In the genomic region with DNA sequence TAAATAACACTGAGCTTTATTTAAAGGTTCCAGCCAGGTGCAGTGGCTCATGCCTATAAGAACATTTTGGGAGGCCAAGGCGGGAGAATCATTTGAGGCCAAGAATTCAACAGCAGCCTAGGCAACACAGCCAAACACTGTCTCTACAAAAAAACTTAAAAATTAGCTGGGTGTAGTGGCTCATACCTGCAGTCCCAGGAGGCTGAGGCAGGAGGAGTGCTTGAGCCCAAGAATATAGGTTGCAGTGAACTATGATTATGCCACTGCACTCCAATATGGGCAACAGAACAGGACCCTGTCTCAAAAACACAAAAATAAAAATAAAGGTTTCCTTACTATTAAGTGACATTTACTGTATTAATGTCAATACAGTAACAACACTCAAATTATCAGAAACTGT, we compare ENCODE assay signal across 9 cellular contexts. TPM values are rescaled to one million over a fixed set of nuclear protein-coding genes. Genes with fewer than 3 reads are reported as not detected.
DNase-seq lines count a peak whose midpoint lies in the region; ATAC-seq and TF ChIP-seq lines count a peak whose summit lies in the region.
"Had no signal": no experiment of that assay in that cellular context is flagged by ENCODE, and none has a peak within 500 bp of the region (broad histone marks: within the 10 kb centered on the region; RNA-seq: fewer than 3 reads in every experiment).

No MANE protein-coding gene starts in this region.

- H3F3A ChIP-seq in SK-N-SH (replicated peaks; ENCODE audit: insufficient read depth) = peaks cover 6% of the 10 kb centered on the region

- no peak overlapping the region for H2AFZ ChIP-seq in SK-N-SH (ENCODE audit: low read depth)
- no peak overlapping the region for H2AFZ ChIP-seq in mammary epithelial cell (ENCODE audit: low read depth, low read length)

- peak; percentile 42; the same call in 1 of the 2 replicates for TF ChIP-seq RAD21 in SK-N-SH (IDR thresholded peaks at IDR 0.05; ENCODE audit: low read length)

- dilution Hi-C loops in mammary epithelial cell (cut with HindIII; ENCODE audit: low sequenced_read_pairs) = loop anchor here (5.0 kb wide), 1 partner anchor 63 kb away; no protein-coding TSS in a partner anchor

- no TSS peak for BruUV-seq in mammary epithelial cell (replicated peaks; lab: Mats Ljungman, UMichigan)

- H4K20me1 ChIP-seq in SK-N-SH (ENCODE audit: insufficient read depth) = no peaks in the 10 kb centered on the region
- H4K20me1 ChIP-seq in mammary epithelial cell (ENCODE audit: insufficient read depth, low read length) = no peaks in the 10 kb centered on the region

- H3K4me2 ChIP-seq in SK-N-SH (no peak overlapping the region), mammary epithelial cell (ENCODE audit: insufficient read depth, low read depth, low read length) (no peak overlapping the region)

- H3K9ac ChIP-seq in SK-N-SH (no peak overlapping the region), mammary epithelial cell (ENCODE audit: insufficient read depth, low read length) (no peak overlapping the region)

- no peak overlapping the region for H3K27ac ChIP-seq in SK-N-SH (ENCODE audit: low read depth in 2 of 2, low read length in 1 of 2)
- H3K27ac ChIP-seq in mammary epithelial cell (ENCODE audit: insufficient read depth, low read depth, low read length) = no peak overlapping the region

- H3K4me1 ChIP-seq in SK-N-SH (ENCODE audit: control insufficient read depth in 1 of 2, insufficient read depth in 2 of 2, low read depth in 1 of 2, low read length in 1 of 2) (peaks cover 0 to 5% of the 10 kb centered on the region in 2 experiments; a peak in 1 of 4 replicates), mammary epithelial cell (ENCODE audit: insufficient read depth, low read length) (peaks cover 11% of the 10 kb centered on the region)

- no peaks in the 10 kb centered on the region for H3K9me3 ChIP-seq in SK-N-SH
- no peaks in the 10 kb centered on the region for H3K9me3 ChIP-seq in mammary epithelial cell (replicated peaks; ENCODE audit: insufficient read depth, low read length)

- H3K36me3 ChIP-seq in SK-N-SH (replicated peaks in 1 of 2; ENCODE audit: control insufficient read depth in 1 of 2, insufficient read depth in 2 of 2, low read length in 1 of 2) (peaks cover 0 to 8% of the 10 kb centered on the region in 2 experiments), mammary epithelial cell (ENCODE audit: insufficient read depth, low read length) (peaks cover 3% of the 10 kb centered on the region), H7 (replicated peaks; ENCODE audit: control insufficient read depth, insufficient read depth, low read length) (no peaks in the 10 kb centered on the region)

- DNase-seq in A172 (ENCODE audit: low spot score) (peak; percentile 3), GM12864 (ENCODE audit: low read depth) (no peak), SK-N-SH (no peak), mammary epithelial cell (peak; percentile 16), inferior parietal cortex (ENCODE audit: extremely low spot score) (no peak), H7 (no peak)

- in situ Hi-C loops in mammary epithelial cell (cut with MboI; ENCODE audit: low sequenced_read_pairs in 2 of 2) = no loop called here

- H3K27me3 ChIP-seq in SK-N-SH (ENCODE audit: insufficient read depth) (no peaks in the 10 kb centered on the region), mammary epithelial cell (ENCODE audit: insufficient read depth, low read length) (no peaks in the 10 kb centered on the region), H7 (ENCODE audit: control insufficient read depth, insufficient read depth, low read length) (no peaks in the 10 kb centered on the region)

- no peaks in the 10 kb centered on the region for H3K9me2 ChIP-seq in SK-N-SH

- TF ChIP-seq CTCF in GM12864 (IDR thresholded peaks at IDR 0.05; ENCODE audit: low read depth, low read length, missing control alignments) (peak; percentile 52), SK-N-SH (IDR thresholded peaks at IDR 0.05) (peak; percentile 47), mammary epithelial cell (conservative IDR thresholded peaks at IDR 0.05 in 1 of 2, IDR thresholded peaks at IDR 0.05 in 1 of 2; ENCODE audit: extremely low read depth in 1 of 2, insufficient read depth in 1 of 2, low read depth in 1 of 2, low read length in 2 of 2) (peak; percentile 32 to 58)

- ATAC-seq in GM18870 (IDR thresholded peaks at IDR 0.05; ENCODE audit: unreplicated experiment) = no peak
- ATAC-seq in GM18517 (IDR thresholded peaks at IDR 0.05; ENCODE audit: unreplicated experiment) = no peak

- CTCF ChIA-PET in SK-N-SH (lab: Yijun Ruan, JAX) = interaction anchor here (0.7 to 4.8 kb wide), 7 partner anchors 8 to 236 kb away, joined by 3 to 39 read pairs (median 3); no protein-coding TSS in a partner anchor
- CTCF ChIA-PET in mammary epithelial cell (lab: Charles Lee; ENCODE audit: low non-redundant PET) = interaction anchor here (0.6 to 0.7 kb wide), 2 partner anchors 43 to 96 kb away, joined by 3 to 16 read pairs; partner anchors contain the start of gene YTHDF2

- TF ChIP-seq EP300 in SK-N-SH (IDR thresholded peaks at IDR 0.05; ENCODE audit: borderline replicate concordance in 1 of 2, low read depth in 1 of 2, low read length in 1 of 2) = no peak

- H3K79me2 ChIP-seq in SK-N-SH (ENCODE audit: insufficient read depth) (peaks cover 50% of the 10 kb centered on the region), mammary epithelial cell (ENCODE audit: insufficient read depth, low read length) (peaks cover 24% of the 10 kb centered on the region)

- POLR2A ChIA-PET in SK-N-SH (lab: Yijun Ruan, JAX) = interaction anchor here (0.6 kb wide), 1 partner anchor 59 kb away, joined by 3 read pairs; no protein-coding TSS in a partner anchor

- WGBS in SK-N-SH (ENCODE audit: low lambda C conversion rate) = 93% methylated on average over 1 of the region's 1 CpG
- no CpG with 5 or more reads among the region's 1 CpG for WGBS in mammary epithelial cell (ENCODE audit: low coverage, missing lambda C conversion rate)

- intact Hi-C loops in mammary epithelial cell (cut with micrococcal nuclease) = loop anchor here (10.0 kb wide), 1 partner anchor 394 kb away; no protein-coding TSS in a partner anchor

- H3K4me3 ChIP-seq in GM12864 (ENCODE audit: low read depth, low read length) = no peak overlapping the region
- no peak overlapping the region for H3K4me3 ChIP-seq in SK-N-SH (ENCODE audit: low read depth in 2 of 2, low read length in 1 of 2)
- H3K4me3 ChIP-seq in mammary epithelial cell (replicated peaks in 1 of 3; ENCODE audit: insufficient read depth in 1 of 3, low read depth in 2 of 3, low read length in 3 of 3) = no peak overlapping the region
- H3K4me3 ChIP-seq in H7 (ENCODE audit: insufficient read depth, low read depth, low read length) = no peak overlapping the region

TF ChIP-seq in SK-N-SH, 30 proteins besides CTCF, POLR2A, EP300 and RAD21:
- no peak for TF ChIP-seq JUND (IDR thresholded peaks at IDR 0.05)
- no peak for TF ChIP-seq EZH2phosphoT487 (IDR thresholded peaks at IDR 0.05; ENCODE audit: borderline replicate concordance, low read depth)
- no peak for TF ChIP-seq FOSL2 (IDR thresholded peaks at IDR 0.05; ENCODE audit: borderline replicate concordance, low read depth)
TF ChIP-seq in SK-N-SH: peak in this region for 0.

RNA-seq across cellular contexts. Expression of gene TAF12, which starts 2.1 kb away (rescaled TPM):
- total RNA-seq in A172 (2014; rRNA removed; shearing (Covaris generic)) = 15.4 and 17.4 TPM in 2 replicates
- polyA plus RNA-seq in SK-N-SH (2012; rRNA removed) (34.9 and 44.2 TPM in 2 replicates), mammary epithelial cell (38.2 TPM)
- polyA plus RNA-seq in SK-N-SH (2012; cell fraction: cytosol; rRNA removed) = 47.9 and 60.4 TPM in 2 replicates
- 8.3 and 15.5 TPM in 2 replicates for polyA plus RNA-seq in SK-N-SH (2012; cell fraction: nucleus; rRNA removed)
- total RNA-seq in mammary epithelial cell = 10 to 100 TPM; 22.0 to 27.1 TPM
- 20.1 TPM for polyA minus RNA-seq in mammary epithelial cell
- 72.3 and 78.8 TPM in 2 replicates for total RNA-seq in H7 (2014; rRNA removed; shearing (Covaris generic))

RNA-seq across cellular contexts. Expression of gene RNU11, which starts 7.6 kb away (rescaled TPM):
- not detected in 2 replicates for total RNA-seq in A172 (2014; rRNA removed; shearing (Covaris generic))
- not detected in 2 replicates for polyA plus RNA-seq in SK-N-SH (2012; rRNA removed)
- polyA plus RNA-seq in SK-N-SH (2012; cell fraction: cytosol; rRNA removed) = not detected in 2 replicates
- polyA plus RNA-seq in SK-N-SH (2012; cell fraction: nucleus; rRNA removed) = not detected in 2 replicates
- not detected for total RNA-seq in mammary epithelial cell
- polyA plus RNA-seq in mammary epithelial cell = not detected
- polyA minus RNA-seq in mammary epithelial cell = not detected
- not detected in 2 replicates for total RNA-seq in H7 (2014; rRNA removed; shearing (Covaris generic))
- total RNA-seq: T-helper 2 cell treated with Interferon-gamma antibody and Interleukin-4, amounts not matched to agents 100 ng/mL and 5 ng/mL, for 36 hours had no signal

RNA-seq across cellular contexts. Expression of gene GMEB1, which starts 27.8 kb away (rescaled TPM):
- total RNA-seq in A172 (2014; rRNA removed; shearing (Covaris generic)) = 4.3 and 5.0 TPM in 2 replicates
- 3.6 TPM in 2 replicates for polyA plus RNA-seq in SK-N-SH (2012; rRNA removed)
- 3.1 and 3.6 TPM in 2 replicates for polyA plus RNA-seq in SK-N-SH (2012; cell fraction: cytosol; rRNA removed)
- 6.5 and 6.7 TPM in 2 replicates for polyA plus RNA-seq in SK-N-SH (2012; cell fraction: nucleus; rRNA removed)
- 10 to 100 TPM; 10.1 to 11.0 TPM for total RNA-seq in mammary epithelial cell
- 8.2 TPM for polyA plus RNA-seq in mammary epithelial cell
- polyA minus RNA-seq in mammary epithelial cell = 13.9 TPM
- total RNA-seq in H7 (2014; rRNA removed; shearing (Covaris generic)) = 20.9 and 22.5 TPM in 2 replicates

RNA-seq across cellular contexts. Expression of gene RAB42, which starts 48.7 kb away (rescaled TPM):
- total RNA-seq in A172 (2014; rRNA removed; shearing (Covaris generic)) = 0.17 TPM in 1 of 2 replicates, not detected in the other
- 4.6 and 5.5 TPM in 2 replicates for polyA plus RNA-seq in SK-N-SH (2012; rRNA removed)
- polyA plus RNA-seq in SK-N-SH (2012; cell fraction: cytosol; rRNA removed) = 3.2 and 4.9 TPM in 2 replicates
- 1.4 and 1.5 TPM in 2 replicates for polyA plus RNA-seq in SK-N-SH (2012; cell fraction: nucleus; rRNA removed)
- under 1 TPM in 1 of 2 donors, not detected in 1; 0.17 TPM for total RNA-seq in mammary epithelial cell
- polyA plus RNA-seq in mammary epithelial cell = 0.10 TPM
- not detected for polyA minus RNA-seq in mammary epithelial cell
- total RNA-seq in H7 (2014; rRNA removed; shearing (Covaris generic)) = 6.2 and 11.5 TPM in 2 replicates

Comparison
In these comparisons a context has a peak if more than half of its experiments do, and no peak if none do; other contexts are left out.
1. DNase-seq: peak in A172 (single experiment) and mammary epithelial cell (single experiment); none in GM12864 (single experiment), SK-N-SH (single experiment), inferior parietal cortex (single experiment) and H7 (single experiment).
2. Peak in every context shown above with its lines, with median percentiles within 50 percentile points of each other: CTCF ChIP-seq.